7 cellular contexts compared by ENCODE assay signal in the genomic region with DNA sequence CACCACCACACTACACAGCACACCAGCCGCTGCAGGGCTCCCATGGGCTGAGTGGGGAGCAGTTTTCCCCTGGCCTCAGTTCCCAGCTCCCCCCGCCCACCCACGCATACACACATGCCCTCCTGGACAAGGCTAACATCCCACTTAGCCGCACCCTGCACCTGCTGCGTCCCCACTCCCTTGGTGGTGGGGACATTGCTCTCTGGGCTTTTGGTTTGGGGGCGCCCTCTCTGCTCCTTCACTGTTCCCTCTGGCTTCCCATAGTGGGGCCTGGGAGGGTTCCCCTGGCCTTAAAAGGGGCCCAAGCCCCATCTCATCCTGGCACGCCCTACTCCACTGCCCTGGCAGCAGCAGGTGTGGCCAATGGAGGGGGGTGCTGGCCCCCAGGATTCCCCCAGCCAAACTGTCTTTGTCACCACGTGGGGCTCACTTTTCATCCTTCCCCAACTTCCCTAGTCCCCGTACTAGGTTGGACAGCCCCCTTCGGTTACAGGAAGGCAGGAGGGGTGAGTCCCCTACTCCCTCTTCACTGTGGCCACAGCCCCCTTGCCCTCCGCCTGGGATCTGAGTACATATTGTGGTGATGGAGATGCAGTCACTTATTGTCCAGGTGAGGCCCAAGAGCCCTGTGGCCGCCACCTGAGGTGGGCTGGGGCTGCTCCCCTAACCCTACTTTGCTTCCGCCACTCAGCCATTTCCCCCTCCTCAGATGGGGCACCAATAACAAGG. TPM values are rescaled to one million over a fixed set of nuclear protein-coding genes. Genes with fewer than 3 reads are reported as not detected.
A peak's percentile ranks its signal among the peaks of the same experiment; 100 is the strongest.
DNase-seq lines count a peak whose midpoint lies in the region; ATAC-seq and TF ChIP-seq lines count a peak whose summit lies in the region.
"Not testable (repeated sequence)": the region's sequence is repeated elsewhere in the genome, so short reads cannot be mapped to it uniquely, and the experiment has no call there.

No MANE protein-coding gene starts in this region.

- not testable (repeated sequence) for BruUV-seq in OCI-LY7 (replicated peaks; lab: Mats Ljungman, UMichigan)

- H3K4me3 Mint-ChIP-seq in activated CD4-positive, alpha-beta memory T cell treated with anti-CD3 and anti-CD28 coated beads for 36 hours; dendritic cell treated with granulocyte-macrophage colony-stimulating factor and Interleukin-4, amounts not matched to agents 40 ng/mL and 50 ng/mL, for 4 days; memory B cell: not testable (repeated sequence)
- H3K4me3 Mint-ChIP-seq in activated naive CD8-positive, alpha-beta T cell: peak overlapping the region; percentile 69

- not testable (repeated sequence) for H3K9me3 ChIP-seq in OCI-LY7 (ENCODE audit: low read length); gastrocnemius medialis

- not testable (repeated sequence) for H2AFZ ChIP-seq in OCI-LY7 (ENCODE audit: low read length)

- CTCF ChIA-PET in OCI-LY7 (lab: Charles Lee; ENCODE audit: unreplicated experiment): interaction anchor here (0.6 kb wide), 1 partner anchor 72 kb away, joined by 13 read pairs; no protein-coding TSS in a partner anchor
- CTCF ChIA-PET in activated CD4-positive, alpha-beta memory T cell treated with anti-CD3 and anti-CD28 coated beads for 36 hours (lab: Charles Lee): interaction anchor here (0.6 to 1.0 kb wide), 2 partner anchors 15 to 82 kb away, joined by 3 to 4 read pairs; no protein-coding TSS in a partner anchor

- POLR2A ChIA-PET in OCI-LY7 (lab: Charles Lee): interaction anchor here (0.6 kb wide), 1 partner anchor 44 kb away, joined by 3 read pairs; no protein-coding TSS in a partner anchor
- POLR2A ChIA-PET in activated CD4-positive, alpha-beta memory T cell treated with anti-CD3 and anti-CD28 coated beads for 36 hours (lab: Charles Lee): interaction anchor here (0.7 kb wide), 1 partner anchor 45 kb away, joined by 3 read pairs; no protein-coding TSS in a partner anchor

- not testable (repeated sequence) for H3K9me2 ChIP-seq in OCI-LY7 (ENCODE audit: insufficient read depth, low read length)

- in situ Hi-C loops in gastrocnemius medialis (cut with MboI; ENCODE audit: low sequenced_read_pairs in 4 of 4): not testable (repeated sequence)

- H3K36me3 ChIP-seq in OCI-LY7 (ENCODE audit: insufficient read depth, low read length) (peaks cover 69% of the 10 kb centered on the region), gastrocnemius medialis (peaks cover 0 to 18% of the 10 kb centered on the region in 2 donors)

- H3K36me3 Mint-ChIP-seq in activated CD4-positive, alpha-beta memory T cell treated with anti-CD3 and anti-CD28 coated beads for 36 hours: peaks cover 53% of the 10 kb centered on the region
- not testable (repeated sequence) for H3K36me3 Mint-ChIP-seq in activated naive CD8-positive, alpha-beta T cell
- H3K36me3 Mint-ChIP-seq in dendritic cell treated with granulocyte-macrophage colony-stimulating factor and Interleukin-4, amounts not matched to agents 40 ng/mL and 50 ng/mL, for 4 days (ENCODE audit: low read depth): peaks cover 82% of the 10 kb centered on the region
- H3K36me3 Mint-ChIP-seq in memory B cell: peaks cover 13% of the 10 kb centered on the region

- not testable (repeated sequence) for H3K4me2 ChIP-seq in OCI-LY7 (ENCODE audit: low read length)

- peaks cover 64% of the 10 kb centered on the region for H3K4me1 ChIP-seq in OCI-LY7 (ENCODE audit: insufficient read depth, low read length, poor library complexity, severe bottlenecking)
- H3K4me1 ChIP-seq in gastrocnemius medialis: peaks cover 23 to 24% of the 10 kb centered on the region in 2 donors

- not testable (repeated sequence) for TF ChIP-seq POLR2A in gastrocnemius medialis (IDR thresholded peaks at IDR 0.05)

- not testable (repeated sequence) for ATAC-seq in memory B cell (ENCODE audit: low read depth); gastrocnemius medialis

- H3K27ac ChIP-seq in OCI-LY7 (ENCODE audit: low read depth, low read length, poor library complexity, severe bottlenecking) (peak overlapping the region; percentile 54), gastrocnemius medialis (peak overlapping the region; percentile 89 to 95 (median 92))

- peaks cover 23% of the 10 kb centered on the region for H4K20me1 ChIP-seq in OCI-LY7 (ENCODE audit: insufficient read depth, low read length)

- H3K27ac Mint-ChIP-seq in activated CD4-positive, alpha-beta memory T cell treated with anti-CD3 and anti-CD28 coated beads for 36 hours: peak overlapping the region; percentile 58
- peak overlapping the region; percentile 76 for H3K27ac Mint-ChIP-seq in activated naive CD8-positive, alpha-beta T cell
- peak overlapping the region; percentile 60 for H3K27ac Mint-ChIP-seq in dendritic cell treated with granulocyte-macrophage colony-stimulating factor and Interleukin-4, amounts not matched to agents 40 ng/mL and 50 ng/mL, for 4 days
- peak overlapping the region; percentile 17 for H3K27ac Mint-ChIP-seq in memory B cell

- TF ChIP-seq CTCF in OCI-LY7 (conservative IDR thresholded peaks at IDR 0.05; ENCODE audit: low read length); gastrocnemius medialis (IDR thresholded peaks at IDR 0.05 in 4 of 5, conservative IDR thresholded peaks at IDR 0.05 in 1 of 5): not testable (repeated sequence)

- peak; percentile 4 for DNase-seq in ELF-1 (ENCODE audit: low read depth, low spot score)
- not testable (repeated sequence) for DNase-seq in OCI-LY7 (ENCODE audit: low spot score); activated CD4-positive, alpha-beta memory T cell treated with anti-CD3 and anti-CD28 coated beads for 36 hours; memory B cell (ENCODE audit: low spot score in 2 of 2); gastrocnemius medialis

- H3K9me3 Mint-ChIP-seq in activated CD4-positive, alpha-beta memory T cell treated with anti-CD3 and anti-CD28 coated beads for 36 hours; activated naive CD8-positive, alpha-beta T cell (ENCODE audit: low read depth); dendritic cell treated with granulocyte-macrophage colony-stimulating factor and Interleukin-4, amounts not matched to agents 40 ng/mL and 50 ng/mL, for 4 days; memory B cell: not testable (repeated sequence)

- H3K27me3 Mint-ChIP-seq in activated CD4-positive, alpha-beta memory T cell treated with anti-CD3 and anti-CD28 coated beads for 36 hours; activated naive CD8-positive, alpha-beta T cell; dendritic cell treated with granulocyte-macrophage colony-stimulating factor and Interleukin-4, amounts not matched to agents 40 ng/mL and 50 ng/mL, for 4 days; memory B cell: not testable (repeated sequence)

- intact Hi-C loops in OCI-LY7 (cut with micrococcal nuclease; ENCODE audit: unreplicated experiment) (loop anchor here (5.0 kb wide), 2 partner anchors 362 to 897 kb away; a partner anchor contains a TSS), gastrocnemius medialis (cut with DNase I; ENCODE audit: low total_unique reads) (loop anchor here (5.0 kb wide), 2 partner anchors 357 to 412 kb away; no protein-coding TSS in a partner anchor)
- intact Hi-C loops in activated CD4-positive, alpha-beta memory T cell treated with anti-CD3 and anti-CD28 coated beads for 36 hours (cut with micrococcal nuclease): loop anchor here (2.0 to 5.0 kb wide), 2 partner anchors 48 to 63 kb away; no protein-coding TSS in a partner anchor
- intact Hi-C loops in dendritic cell treated with granulocyte-macrophage colony-stimulating factor and Interleukin-4, amounts not matched to agents 40 ng/mL and 50 ng/mL, for 4 days (cut with micrococcal nuclease): not testable (repeated sequence)

- H3K4me1 Mint-ChIP-seq in activated CD4-positive, alpha-beta memory T cell treated with anti-CD3 and anti-CD28 coated beads for 36 hours (ENCODE audit: low read depth): peaks cover 86% of the 10 kb centered on the region
- peaks cover 74% of the 10 kb centered on the region for H3K4me1 Mint-ChIP-seq in activated naive CD8-positive, alpha-beta T cell (ENCODE audit: low read depth)
- H3K4me1 Mint-ChIP-seq in dendritic cell treated with granulocyte-macrophage colony-stimulating factor and Interleukin-4, amounts not matched to agents 40 ng/mL and 50 ng/mL, for 4 days (ENCODE audit: low read depth): peaks cover 89% of the 10 kb centered on the region
- peaks cover 37% of the 10 kb centered on the region for H3K4me1 Mint-ChIP-seq in memory B cell

- H3K79me2 ChIP-seq in OCI-LY7 (ENCODE audit: insufficient read depth, low read depth, low read length): peaks cover 21% of the 10 kb centered on the region

- not testable (repeated sequence) for H3K27me3 ChIP-seq in gastrocnemius medialis

- not testable (repeated sequence) for H3K4me3 ChIP-seq in OCI-LY7 (ENCODE audit: low read depth, low read length, poor library complexity, severe bottlenecking); gastrocnemius medialis

RNA-seq across cellular contexts. Expression of a gene that starts 3.6 kb away (rescaled TPM):
- 14.1 and 17.3 TPM in 2 replicates for total RNA-seq in OCI-LY7 (2014; rRNA removed; shearing (Covaris generic))
- 21.3 and 21.5 TPM in 2 replicates for total RNA-seq in OCI-LY7 (2022)
- total RNA-seq in activated CD4-positive, alpha-beta memory T cell treated with anti-CD3 and anti-CD28 coated beads for 36 hours: 10 to 100 TPM; 22.4 to 25.2 TPM
- total RNA-seq in gastrocnemius medialis: 10 to 100 TPM; 21.4 to 39.5 (median 33.4) TPM

RNA-seq across cellular contexts. Expression of a gene that starts 8.5 kb away (rescaled TPM):
- 435 and 463 TPM in 2 replicates for total RNA-seq in OCI-LY7 (2014; rRNA removed; shearing (Covaris generic))
- total RNA-seq in OCI-LY7 (2022) (736 and 764 TPM in 2 replicates), gastrocnemius medialis (100 to 1,000 TPM in 3 of 4 donors, 10 to 100 TPM in 1; 74.1 to 163 (median 154) TPM)
- 100 to 1,000 TPM; 422 to 429 TPM for total RNA-seq in activated CD4-positive, alpha-beta memory T cell treated with anti-CD3 and anti-CD28 coated beads for 36 hours

Comparison
In these comparisons a context has a peak if more than half of its experiments do, and no peak if none do; other contexts are left out.
1. H3K27ac Mint-ChIP-seq: peak in every context shown above with its lines; median percentile 76 in activated naive CD8-positive, alpha-beta T cell; 60 in dendritic cell treated with granulocyte-macrophage colony-stimulating factor and Interleukin-4, amounts not matched to agents 40 ng/mL and 50 ng/mL, for 4 days; 58 in activated CD4-positive, alpha-beta memory T cell treated with anti-CD3 and anti-CD28 coated beads for 36 hours; 17 in memory B cell.